In genomic region chr1:153946622-153947246, GRCh38 we compare ENCODE assay signal across 8 cellular contexts. TPM values are rescaled to one million over a fixed set of nuclear protein-coding genes. Genes with fewer than 3 reads are reported as not detected.
DNase-seq lines count a peak whose midpoint lies in the region; ATAC-seq, FAIRE-seq and TF ChIP-seq lines count a peak whose summit lies in the region.

Gene DENND4B (minus strand): TSS chr1:153946718. CDS start chr1:153944374, 2,344 bp downstream.

- TF ChIP-seq CTCF in H1 (IDR thresholded peaks at IDR 0.05; ENCODE audit: control extremely low read depth in 1 of 3, insufficient read depth in 1 of 3, low read depth in 1 of 3, low read length in 3 of 3): peak; percentile 90 to 94 (median 91)

- no peak within 1 kb of the TSS for H2AK5ac ChIP-seq in H1 (ENCODE audit: low read depth, low read length)
- no peak within 1 kb of the TSS for H2AK5ac ChIP-seq in mesendoderm (ENCODE audit: low read length)

- POLR2A ChIA-PET in activated CD8-positive, alpha-beta memory T cell treated with anti-CD3 and anti-CD28 coated beads for 36 hours (lab: Charles Lee): interaction anchor here (0.5 to 3.5 kb wide), 12 partner anchors 11 to 307 kb away, joined by 3 to 32 read pairs (median 8); partner anchors contain the start of genes CRTC2, GATAD2B, JTB and SLC39A1
- POLR2A ChIA-PET in H1 (lab: Charles Lee; ENCODE audit: partially characterized antibody): interaction anchor here (0.9 to 11.4 kb wide), 18 partner anchors 8 to 150 kb away, joined by 3 to 75 read pairs (median 8); partner anchors contain the start of genes CREB3L4, CRTC2, GATAD2B and JTB

- H3K14ac ChIP-seq in H1 (ENCODE audit: insufficient read length): no peak within 1 kb of the TSS

- peak within 1 kb of the TSS; percentile 39 for H4K91ac ChIP-seq in H1 (replicated peaks; ENCODE audit: insufficient read length, low read length)

- H3K27ac ChIP-seq in H1 (ENCODE audit: low read depth, low read length) (peak within 1 kb of the TSS; percentile 55; the same call in 1 of the 2 replicates), mesendoderm (ENCODE audit: low read depth, low read length) (peak within 1 kb of the TSS; percentile 60)

- H4K8ac ChIP-seq in H1 (ENCODE audit: extremely low read depth, insufficient read depth, low read length) (peak within 1 kb of the TSS; percentile 60), mesendoderm (ENCODE audit: low read depth, low read length) (no peak within 1 kb of the TSS)

- H2BK15ac ChIP-seq in H1 (ENCODE audit: low read length) (no peak within 1 kb of the TSS), mesendoderm (replicated peaks; ENCODE audit: low read depth) (no peak within 1 kb of the TSS)

- peak within 1 kb of the TSS; percentile 78 for H3K18ac ChIP-seq in H1 (ENCODE audit: extremely low read depth, low read length)
- H3K18ac ChIP-seq in mesendoderm (ENCODE audit: low read length): peak within 1 kb of the TSS; percentile 97

- peak; percentile 61 to 71 for TF ChIP-seq RAD21 in H1 (IDR thresholded peaks at IDR 0.05 in 1 of 2, conservative IDR thresholded peaks at IDR 0.05 in 1 of 2; ENCODE audit: low read depth in 2 of 2, low read length in 2 of 2)

- H2AFZ ChIP-seq in H1 (ENCODE audit: low read length): no peak within 1 kb of the TSS; the same call in 1 of the 2 replicates

- TF ChIP-seq EP300 in H1 (IDR thresholded peaks at IDR 0.05; ENCODE audit: borderline replicate concordance in 1 of 2, low read depth in 2 of 2, low read length in 2 of 2): peak in 1 of 2 experiments; percentile 50; a peak in 1 of 3 replicates

- H2BK5ac ChIP-seq in H1 (ENCODE audit: low read depth, low read length) (peak within 1 kb of the TSS; percentile 4; the same call in 1 of the 2 replicates), mesendoderm (ENCODE audit: low read length) (no peak within 1 kb of the TSS)

- H3K36me3 ChIP-seq in H1 (ENCODE audit: control insufficient read depth in 2 of 4, insufficient read depth in 4 of 4, low read length in 3 of 4) (peaks cover 4 to 25% (median 20%) of the 10 kb centered on the region in 4 experiments; a peak in 6 of 8 replicates), mesendoderm (ENCODE audit: control insufficient read depth, insufficient read depth, low read length) (peaks cover 8% of the 10 kb centered on the region)

- 12% methylated on average over 26 of the region's 28 CpGs; no CpG with 5 or more reads in 1 of the 2 experiments for WGBS in H1 (ENCODE audit: extremely low coverage in 1 of 2, insufficient coverage in 1 of 2, insufficient read length in 1 of 2, insufficient replicate concordance in 2 of 2, low coverage in 1 of 2, low lambda C conversion rate in 2 of 2, missing lambda C conversion rate in 1 of 2), 2 experiments
- WGBS in mesendoderm (ENCODE audit: extremely low coverage, insufficient coverage, low lambda C conversion rate): no CpG with 5 or more reads among the region's 28 CpGs

- FAIRE-seq in H1 (lab: Jason Lieb, UNC): no peak

- H3K23ac ChIP-seq in H1 (ENCODE audit: insufficient read length) (no peak within 1 kb of the TSS), mesendoderm (ENCODE audit: low read length) (peak within 1 kb of the TSS; percentile 15)

- H4K20me1 ChIP-seq in H1 (replicated peaks in 1 of 2; ENCODE audit: control insufficient read depth in 1 of 2, insufficient read depth in 2 of 2, low read length in 2 of 2): peaks cover 2 to 3% of the 10 kb centered on the region in 2 experiments

- H3K79me1 ChIP-seq in H1 (ENCODE audit: low read depth, low read length) (no peaks in the 10 kb centered on the region; the same call in 1 of the 2 replicates), mesendoderm (ENCODE audit: low read length) (peaks cover 14% of the 10 kb centered on the region)

- H3K4ac ChIP-seq in H1 (replicated peaks; ENCODE audit: insufficient read length, low read depth, low read length): no peak within 1 kb of the TSS
- peak within 1 kb of the TSS; percentile 97 for H3K4ac ChIP-seq in mesendoderm (ENCODE audit: low read depth, low read length)

- CTCF ChIA-PET in activated CD8-positive, alpha-beta memory T cell treated with anti-CD3 and anti-CD28 coated beads for 36 hours (lab: Charles Lee): interaction anchor here (0.6 to 4.2 kb wide), 23 partner anchors 9 to 269 kb away, joined by 3 to 31 read pairs (median 5); partner anchors contain the start of genes CREB3L4, CRTC2, GATAD2B and JTB
- CTCF ChIA-PET in H1 (lab: Charles Lee; ENCODE audit: partially characterized antibody): interaction anchor here (0.6 to 4.2 kb wide), 24 partner anchors 9 to 254 kb away, joined by 3 to 31 read pairs (median 4); partner anchors contain the start of genes CREB3L4, CRTC2 and RAB13

- peak within 1 kb of the TSS; percentile 31 for H4K5ac ChIP-seq in H1 (ENCODE audit: insufficient read length, low read depth, low read length)
- H4K5ac ChIP-seq in mesendoderm (ENCODE audit: low read length): no peak within 1 kb of the TSS

- no peaks in the 10 kb centered on the region for H3K9me3 ChIP-seq in H1 (ENCODE audit: insufficient read depth in 2 of 2, low read depth in 1 of 2, low read length in 1 of 2)

- peak within 1 kb of the TSS; percentile 69 to 89 for H3K4me2 ChIP-seq in H1 (ENCODE audit: insufficient read depth in 1 of 2, low read depth in 2 of 2, low read length in 2 of 2)
- H3K4me2 ChIP-seq in mesendoderm (ENCODE audit: low read length): peak within 1 kb of the TSS; percentile 95

- no peak within 1 kb of the TSS for H2BK12ac ChIP-seq in H1 (ENCODE audit: low read depth, low read length)

- H3K79me2 ChIP-seq in H1 (ENCODE audit: control insufficient read depth in 1 of 2, insufficient read depth in 2 of 2, low read length in 2 of 2) (peaks cover 0 to 18% of the 10 kb centered on the region in 2 experiments; a peak in 2 of 4 replicates), mesendoderm (ENCODE audit: control insufficient read depth, insufficient read depth, low read length) (peaks cover 8% of the 10 kb centered on the region)

- H3K4me3 ChIP-seq in H1 (ENCODE audit: extremely low read depth in 1 of 4, insufficient read depth in 2 of 4, low read depth in 3 of 4, low read length in 4 of 4): peak within 1 kb of the TSS; percentile 79 to 87 (median 80)
- H3K4me3 ChIP-seq in mesendoderm (ENCODE audit: low read length): peak within 1 kb of the TSS; percentile 85

- TF ChIP-seq POLR2A in H1 (IDR thresholded peaks at IDR 0.05; ENCODE audit: control extremely low read depth in 1 of 2, low read depth in 2 of 2, low read length in 2 of 2): no peak

- ATAC-seq in GM19328 (IDR thresholded peaks at IDR 0.05; ENCODE audit: unreplicated experiment): peak; percentile 54
- peak; percentile 43 for ATAC-seq in HG03457 (IDR thresholded peaks at IDR 0.05; ENCODE audit: unreplicated experiment)

- H3K56ac ChIP-seq in H1 (replicated peaks; ENCODE audit: insufficient read length, low read depth, low read length): no peak within 1 kb of the TSS
- peak within 1 kb of the TSS; percentile 97 for H3K56ac ChIP-seq in mesendoderm (ENCODE audit: low read length)

- no peak within 1 kb of the TSS for H2BK20ac ChIP-seq in H1 (ENCODE audit: low read length)

- peaks cover 0 to 5% (median 2%) of the 10 kb centered on the region in 4 experiments; a peak in 2 of 7 replicates for H3K4me1 ChIP-seq in H1 (replicated peaks in 1 of 4; ENCODE audit: control insufficient read depth in 3 of 4, insufficient read depth in 4 of 4, low read length in 3 of 4)
- H3K4me1 ChIP-seq in mesendoderm (ENCODE audit: control insufficient read depth, low read depth, low read length): no peaks in the 10 kb centered on the region

- no peaks in the 10 kb centered on the region for H3K27me3 ChIP-seq in H1 (replicated peaks in 1 of 4; ENCODE audit: control insufficient read depth in 3 of 4, extremely low read depth in 1 of 4, insufficient read depth in 3 of 4, low read length in 3 of 4)
- H3K27me3 ChIP-seq in mesendoderm (ENCODE audit: insufficient read depth, low read length, poor library complexity): no peaks in the 10 kb centered on the region

- peak; percentile 87 for DNase-seq in CD1c-positive myeloid dendritic cell (ENCODE audit: extremely low spot score)
- DNase-seq in NCI-H82 treated with DMSO at 0.1 percent for 48 hours (lab: John Stamatoyannopoulos, UW; ENCODE audit: unreplicated experiment): peak; percentile 60
- peak in 1 of 2 experiments; percentile 93 for DNase-seq in H1 (ENCODE audit: low read depth in 1 of 2, low spot score in 2 of 2)
- peak; percentile 92 for DNase-seq in mesendoderm
- peak; percentile 66 for DNase-seq in stimulated activated CD8-positive, alpha-beta memory T cell treated with anti-CD3 and anti-CD28 coated beads, Interleukin-15, amount 100 ng/mL, for 24 hours (ENCODE audit: low read depth)

- peaks cover 6% of the 10 kb centered on the region; the same call in 1 of the 2 replicates for H3K23me2 ChIP-seq in H1 (ENCODE audit: low read depth, low read length)

- H2BK120ac ChIP-seq in H1 (replicated peaks; ENCODE audit: low read depth, low read length): no peak within 1 kb of the TSS
- H2BK120ac ChIP-seq in mesendoderm (ENCODE audit: low read depth, low read length): no peak within 1 kb of the TSS

- peak within 1 kb of the TSS; percentile 53 to 98 (median 72) for H3K9ac ChIP-seq in H1 (replicated peaks in 1 of 4; ENCODE audit: extremely low read depth in 1 of 4, low read depth in 3 of 4, low read length in 3 of 4)
- peak within 1 kb of the TSS; percentile 96 for H3K9ac ChIP-seq in mesendoderm (ENCODE audit: low read length)

TF ChIP-seq in H1, 55 proteins besides CTCF, POLR2A, EP300 and RAD21 (continues in another document):
- TF ChIP-seq TAF7 (optimal IDR thresholded peaks at IDR 0.05; ENCODE audit: borderline replicate concordance, low read depth, low read length): peak; percentile 54
- TF ChIP-seq GABPA (IDR thresholded peaks at IDR 0.05; ENCODE audit: borderline replicate concordance, insufficient read depth, low read length): peak; percentile 40; the same call in 1 of the 2 replicates
- TF ChIP-seq TCF12 (IDR thresholded peaks at IDR 0.05; ENCODE audit: low read depth, low read length): 0 out of 2 replicates have a peak, but pooled peaks have one; percentile 56
- no peak for TF ChIP-seq NRF1 (IDR thresholded peaks at IDR 0.05; ENCODE audit: low read depth, low read length)
- no peak for TF ChIP-seq CHD1 (IDR thresholded peaks at IDR 0.05; ENCODE audit: low read depth, low read length)
- TF ChIP-seq RNF2 (IDR thresholded peaks at IDR 0.05; ENCODE audit: borderline replicate concordance, low read depth, low read length, missing control alignments, poor library complexity, severe bottlenecking): no peak

RNA-seq across cellular contexts. Expression of gene DENND4B, which starts in this region (rescaled TPM):
- 100 to 1,000 TPM; 106 to 108 TPM for total RNA-seq in activated CD8-positive, alpha-beta memory T cell treated with anti-CD3 and anti-CD28 coated beads for 36 hours
- 61.1 and 62.8 TPM in 2 replicates for total RNA-seq in H1 (2021; fragmentation: NEBNext Ultra II Directional; extraction: Animal tissue kit (Norgen Biotek cat#: 25700))
- 45.6 and 80.8 TPM in 2 replicates for polyA plus RNA-seq in H1 (2011; rRNA removed)
- 43.8 TPM for polyA plus RNA-seq in H1 (2011; cell fraction: cytosol; rRNA removed)
- polyA plus RNA-seq in H1 (2011; cell fraction: nucleus; rRNA removed): 447 TPM
- polyA plus RNA-seq in H1 (2012, experiment 1 of 2): 46.8 to 78.5 TPM (median 62.4 TPM) in 4 replicates
- polyA plus RNA-seq in H1 (2012, experiment 2 of 2): 37.6 TPM
- 32.7 TPM for polyA plus RNA-seq in H1 (2013, experiment 1 of 2)
- 29.6 TPM for polyA plus RNA-seq in H1 (2013, experiment 2 of 2)
- 38.0 and 44.4 TPM in 2 replicates for polyA minus RNA-seq in H1 (2011; rRNA and poly(A)+ RNA removed)
- 42.5 TPM for polyA minus RNA-seq in H1 (2011; cell fraction: cytosol; rRNA and poly(A)+ RNA removed)
- polyA minus RNA-seq in H1 (2011; cell fraction: nucleus; rRNA and poly(A)+ RNA removed): 138 TPM
- polyA plus RNA-seq in mesendoderm (2013, experiment 1 of 2): 32.3 TPM
- 29.1 TPM for polyA plus RNA-seq in mesendoderm (2013, experiment 2 of 2)
